ENCODE assay signal across 26 cellular contexts in the genomic region with DNA sequence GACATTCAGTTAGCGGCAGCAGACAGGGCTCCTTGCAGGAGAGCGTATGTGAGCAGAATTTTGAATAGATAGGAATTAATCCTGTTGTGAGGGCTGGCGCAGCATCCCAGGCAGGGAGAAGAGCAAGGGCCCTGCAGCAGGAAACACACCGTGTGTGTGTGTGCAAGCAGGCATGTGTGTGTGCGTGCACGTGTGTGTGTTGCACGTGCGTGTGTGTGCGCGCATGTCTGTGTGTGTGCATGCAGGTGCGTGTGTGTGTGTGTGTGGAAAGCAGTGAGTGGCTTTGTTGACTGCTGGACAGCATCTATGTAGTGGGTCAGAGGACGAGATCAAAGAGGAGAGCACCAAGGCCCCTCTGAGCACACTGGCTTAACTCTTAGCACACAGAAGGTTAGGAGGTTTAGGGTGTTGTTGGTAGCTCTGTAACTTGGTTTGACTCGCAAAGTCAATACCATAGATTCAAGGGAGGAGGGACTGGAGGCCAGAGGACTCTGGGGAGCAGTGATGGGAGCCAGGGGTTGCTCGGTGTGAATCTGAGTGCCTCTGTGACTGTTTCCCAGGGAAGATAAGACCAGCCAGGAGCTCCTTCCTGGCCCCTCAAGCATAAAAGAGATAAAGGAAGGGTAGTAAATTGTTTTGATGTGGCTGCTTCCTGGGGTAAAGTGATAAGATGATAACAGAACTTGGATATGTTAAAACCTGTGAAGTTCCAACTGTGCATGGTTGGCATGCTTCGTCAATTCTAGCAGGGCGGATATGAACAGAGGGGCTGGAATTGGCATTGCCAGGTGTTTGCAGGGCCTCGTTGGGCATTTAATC.
"Had no signal": no experiment of that assay in that cellular context is flagged by ENCODE, and none has a peak within 500 bp of the region (broad histone marks: within the 10 kb centered on the region; RNA-seq: fewer than 3 reads in every experiment).

No MANE protein-coding gene starts in this region.

- DNase-seq: activated B cell treated with CpG ODN at 0.5 μM for 24 hours; activated CD4-positive, alpha-beta T cell treated with anti-CD3 and anti-CD28 coated beads for 4 hours; activated CD4-positive, alpha-beta T cell treated with anti-CD3 and anti-CD28 coated beads, Interleukin-2, amount 50 U/mL, for 48 hours; activated CD8-positive, alpha-beta memory T cell treated with anti-CD3 and anti-CD28 coated beads, Interleukin-2, amount 50 U/mL, for 48 hours; activated naive CD4-positive, alpha-beta T cell; activated T-cell treated with anti-CD3 and anti-CD28 coated beads, Interleukin-2, amount 50 U/mL, for 4 hours; adrenal gland; effector memory CD8-positive, alpha-beta T cell; head of caudate nucleus; left cardiac atrium; naive thymus-derived CD4-positive, alpha-beta T cell; ovary; spleen; stimulated activated CD4-positive, alpha-beta T cell treated with anti-CD3 and anti-CD28 coated beads, Interleukin-4, amount 100 ng/mL, for 1 hour; stimulated activated naive CD4-positive, alpha-beta T cell; testis; trophoblast cell had no signal

- H3K27ac ChIP-seq: adrenal gland, esophagus muscularis mucosa, neutrophil, ovary, prostate gland, spleen, testis, vagina had no signal

- H3K27me3 ChIP-seq: adrenal gland, esophagus muscularis mucosa, neutrophil, ovary, spleen, testis, vagina had no signal

- H3K9me3 ChIP-seq: adrenal gland, esophagus muscularis mucosa, neutrophil, ovary, prostate gland, testis, vagina had no signal

- H3K36me3 ChIP-seq: adrenal gland, esophagus muscularis mucosa, neutrophil, ovary, prostate gland, spleen, vagina had no signal

- H3K4me1 ChIP-seq: adrenal gland, esophagus muscularis mucosa, prostate gland, testis, vagina had no signal

- H3K4me3 ChIP-seq: adrenal gland, esophagus muscularis mucosa, ovary, prostate gland, spleen, testis, vagina had no signal

- ATAC-seq: activated T-cell treated with anti-CD3 and anti-CD28 coated beads, Interleukin-2, amount 50 U/mL, for 4 hours; effector memory CD8-positive, alpha-beta T cell; left cardiac atrium; naive thymus-derived CD4-positive, alpha-beta T cell had no signal

- FAIRE-seq: astrocyte, colon, frontal cortex, islet of Langerhans, TTC549 had no signal
